1 cellular context compared by ENCODE assay signal in the genomic region with DNA sequence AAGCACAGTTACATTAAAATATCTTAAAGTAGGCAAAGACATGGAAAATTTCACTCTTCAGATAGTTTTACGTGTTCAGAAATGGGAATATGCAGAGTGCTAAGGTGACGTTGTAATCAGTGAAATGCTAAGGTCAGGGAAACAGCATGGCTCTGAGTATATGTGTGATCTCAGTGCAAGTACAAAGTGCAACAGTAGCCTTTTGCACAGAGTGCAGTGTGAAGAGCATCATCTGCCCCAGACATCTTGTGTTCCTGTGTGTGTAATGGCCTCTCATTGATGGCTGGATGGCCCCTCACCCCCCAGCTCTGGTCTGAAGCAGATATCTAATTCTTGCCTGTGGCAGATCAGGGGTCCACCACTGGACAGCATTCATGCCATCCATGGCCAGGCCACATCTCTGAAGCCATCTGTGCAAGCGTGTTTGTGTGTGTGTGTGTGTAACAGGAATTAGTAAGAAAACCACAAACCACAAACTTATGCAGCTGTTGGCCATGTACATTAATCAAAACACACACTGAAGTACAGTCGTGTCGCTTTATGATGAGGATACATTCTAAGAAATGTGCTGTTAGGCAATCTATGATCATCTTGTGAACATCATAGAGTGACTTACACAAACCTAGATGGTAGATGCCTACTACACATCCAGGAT.
A peak's percentile ranks its signal among the peaks of the same experiment; 100 is the strongest.
TF ChIP-seq lines count a peak whose summit lies in the region.

No MANE protein-coding gene starts in this region.

TF ChIP-seq in HepG2, 621 proteins besides CTCF, POLR2A, EP300 and RAD21 (continued from another document and continues in another):
- TF ChIP-seq ZC3H4 (CRISPR knock-in tag; IDR thresholded peaks at IDR 0.05; ENCODE audit: borderline replicate concordance) (no peak), NKX3-1 (CRISPR knock-in tag; IDR thresholded peaks at IDR 0.05) (no peak), DMAP1 (CRISPR knock-in tag; IDR thresholded peaks at IDR 0.05) (no peak), BCLAF1 (IDR thresholded peaks at IDR 0.05) (no peak), ARNTL (CRISPR knock-in tag; IDR thresholded peaks at IDR 0.05) (no peak; the same call in 1 of the 2 replicates), NFATC3 (CRISPR knock-in tag; IDR thresholded peaks at IDR 0.05) (no peak), REPIN1 (CRISPR knock-in tag; IDR thresholded peaks at IDR 0.05; ENCODE audit: borderline replicate concordance, low read depth) (0 out of 2 replicates have a peak, but pooled peaks have one; percentile 56), ZNF383 (CRISPR knock-in tag; IDR thresholded peaks at IDR 0.05; ENCODE audit: borderline replicate concordance) (no peak), ZNF337 (CRISPR knock-in tag; IDR thresholded peaks at IDR 0.05; ENCODE audit: borderline replicate concordance, low read depth) (no peak), ZBTB33 (CRISPR knock-in tag; IDR thresholded peaks at IDR 0.05) (no peak), ZNF407 (CRISPR knock-in tag; IDR thresholded peaks at IDR 0.05; ENCODE audit: not compliant biosample characterization) (peak; percentile 34), ZSCAN29 (CRISPR knock-in tag; conservative IDR thresholded peaks at IDR 0.05) (no peak), AGO1 (IDR thresholded peaks at IDR 0.05; ENCODE audit: low read depth, low read length, poor library complexity, severe bottlenecking) (no peak), ZNF572 (CRISPR knock-in tag; IDR thresholded peaks at IDR 0.05) (no peak), KLF9 (CRISPR knock-in tag; IDR thresholded peaks at IDR 0.05; ENCODE audit: low read depth) (no peak), AKAP8 (CRISPR knock-in tag; IDR thresholded peaks at IDR 0.05) (0 out of 2 replicates have a peak, but pooled peaks have one; percentile 47), ZNF232 (CRISPR knock-in tag; IDR thresholded peaks at IDR 0.05; ENCODE audit: borderline replicate concordance) (no peak), ZNF614 (CRISPR knock-in tag; IDR thresholded peaks at IDR 0.05; ENCODE audit: borderline replicate concordance) (peak; percentile 72; the same call in 1 of the 2 replicates), ZNF124 (CRISPR knock-in tag; IDR thresholded peaks at IDR 0.05) (no peak), ZNF431 (CRISPR knock-in tag; IDR thresholded peaks at IDR 0.05; ENCODE audit: borderline replicate concordance, low read depth) (no peak), HNRNPH1 (optimal IDR thresholded peaks at IDR 0.05; ENCODE audit: low read depth, low read length) (no peak), SP140L (CRISPR knock-in tag; IDR thresholded peaks at IDR 0.05; ENCODE audit: borderline replicate concordance) (no peak), ZNF430 (CRISPR knock-in tag; IDR thresholded peaks at IDR 0.05) (0 out of 2 replicates have a peak, but pooled peaks have one; percentile 40), SRF (IDR thresholded peaks at IDR 0.05; ENCODE audit: low read depth, low read length) (no peak), ZNF674 (CRISPR knock-in tag; IDR thresholded peaks at IDR 0.05; ENCODE audit: low read depth) (no peak), NONO (IDR thresholded peaks at IDR 0.05) (no peak), NONO (CRISPR knock-in tag; conservative IDR thresholded peaks at IDR 0.05) (0 out of 2 replicates have a peak, but pooled peaks have one; percentile 35), TARDBP (CRISPR knock-in tag; IDR thresholded peaks at IDR 0.05) (peak; percentile 56; the same call in 1 of the 2 replicates), HOXA3 (CRISPR knock-in tag; IDR thresholded peaks at IDR 0.05) (peak; percentile 62; the same call in 1 of the 2 replicates), ISL2 (CRISPR knock-in tag; IDR thresholded peaks at IDR 0.05) (no peak), ATRX (CRISPR knock-in tag; IDR thresholded peaks at IDR 0.05; ENCODE audit: borderline replicate concordance) (no peak), POGK (CRISPR knock-in tag; conservative IDR thresholded peaks at IDR 0.05) (peak; percentile 37)
- TF ChIP-seq, protein P1, sequence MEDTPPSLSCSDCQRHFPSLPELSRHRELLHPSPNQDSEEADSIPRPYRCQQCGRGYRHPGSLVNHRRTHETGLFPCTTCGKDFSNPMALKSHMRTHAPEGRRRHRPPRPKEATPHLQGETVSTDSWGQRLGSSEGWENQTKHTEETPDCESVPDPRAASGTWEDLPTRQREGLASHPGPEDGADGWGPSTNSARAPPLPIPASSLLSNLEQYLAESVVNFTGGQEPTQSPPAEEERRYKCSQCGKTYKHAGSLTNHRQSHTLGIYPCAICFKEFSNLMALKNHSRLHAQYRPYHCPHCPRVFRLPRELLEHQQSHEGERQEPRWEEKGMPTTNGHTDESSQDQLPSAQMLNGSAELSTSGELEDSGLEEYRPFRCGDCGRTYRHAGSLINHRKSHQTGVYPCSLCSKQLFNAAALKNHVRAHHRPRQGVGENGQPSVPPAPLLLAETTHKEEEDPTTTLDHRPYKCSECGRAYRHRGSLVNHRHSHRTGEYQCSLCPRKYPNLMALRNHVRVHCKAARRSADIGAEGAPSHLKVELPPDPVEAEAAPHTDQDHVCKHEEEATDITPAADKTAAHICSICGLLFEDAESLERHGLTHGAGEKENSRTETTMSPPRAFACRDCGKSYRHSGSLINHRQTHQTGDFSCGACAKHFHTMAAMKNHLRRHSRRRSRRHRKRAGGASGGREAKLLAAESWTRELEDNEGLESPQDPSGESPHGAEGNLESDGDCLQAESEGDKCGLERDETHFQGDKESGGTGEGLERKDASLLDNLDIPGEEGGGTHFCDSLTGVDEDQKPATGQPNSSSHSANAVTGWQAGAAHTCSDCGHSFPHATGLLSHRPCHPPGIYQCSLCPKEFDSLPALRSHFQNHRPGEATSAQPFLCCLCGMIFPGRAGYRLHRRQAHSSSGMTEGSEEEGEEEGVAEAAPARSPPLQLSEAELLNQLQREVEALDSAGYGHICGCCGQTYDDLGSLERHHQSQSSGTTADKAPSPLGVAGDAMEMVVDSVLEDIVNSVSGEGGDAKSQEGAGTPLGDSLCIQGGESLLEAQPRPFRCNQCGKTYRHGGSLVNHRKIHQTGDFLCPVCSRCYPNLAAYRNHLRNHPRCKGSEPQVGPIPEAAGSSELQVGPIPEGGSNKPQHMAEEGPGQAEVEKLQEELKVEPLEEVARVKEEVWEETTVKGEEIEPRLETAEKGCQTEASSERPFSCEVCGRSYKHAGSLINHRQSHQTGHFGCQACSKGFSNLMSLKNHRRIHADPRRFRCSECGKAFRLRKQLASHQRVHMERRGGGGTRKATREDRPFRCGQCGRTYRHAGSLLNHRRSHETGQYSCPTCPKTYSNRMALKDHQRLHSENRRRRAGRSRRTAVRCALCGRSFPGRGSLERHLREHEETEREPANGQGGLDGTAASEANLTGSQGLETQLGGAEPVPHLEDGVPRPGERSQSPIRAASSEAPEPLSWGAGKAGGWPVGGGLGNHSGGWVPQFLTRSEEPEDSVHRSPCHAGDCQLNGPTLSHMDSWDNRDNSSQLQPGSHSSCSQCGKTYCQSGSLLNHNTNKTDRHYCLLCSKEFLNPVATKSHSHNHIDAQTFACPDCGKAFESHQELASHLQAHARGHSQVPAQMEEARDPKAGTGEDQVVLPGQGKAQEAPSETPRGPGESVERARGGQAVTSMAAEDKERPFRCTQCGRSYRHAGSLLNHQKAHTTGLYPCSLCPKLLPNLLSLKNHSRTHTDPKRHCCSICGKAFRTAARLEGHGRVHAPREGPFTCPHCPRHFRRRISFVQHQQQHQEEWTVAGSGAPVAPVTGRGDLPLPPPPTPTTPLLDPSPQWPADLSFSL (CRISPR knock-in tag; IDR thresholded peaks at IDR 0.05), result no peak; the same call in 1 of the 2 replicates
- TF ChIP-seq, protein P2, sequence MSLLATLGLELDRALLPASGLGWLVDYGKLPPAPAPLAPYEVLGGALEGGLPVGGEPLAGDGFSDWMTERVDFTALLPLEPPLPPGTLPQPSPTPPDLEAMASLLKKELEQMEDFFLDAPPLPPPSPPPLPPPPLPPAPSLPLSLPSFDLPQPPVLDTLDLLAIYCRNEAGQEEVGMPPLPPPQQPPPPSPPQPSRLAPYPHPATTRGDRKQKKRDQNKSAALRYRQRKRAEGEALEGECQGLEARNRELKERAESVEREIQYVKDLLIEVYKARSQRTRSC (CRISPR knock-in tag; IDR thresholded peaks at IDR 0.05; ENCODE audit: low read depth), result no peak
